ENCODE assay signal across 8 cellular contexts in genomic region chr5:14581333-14581890, GRCh38. TPM values are rescaled to one million over a fixed set of nuclear protein-coding genes. Genes with fewer than 3 reads are reported as not detected.
DNase-seq lines count a peak whose midpoint lies in the region; ATAC-seq and TF ChIP-seq lines count a peak whose summit lies in the region.

Gene OTULINL, plus strand, starts transcription at chr5:14581792. Its CDS starts 103 bp downstream, at chr5:14581895.

- peaks cover 4 to 31% (median 5%) of the 10 kb centered on the region in 3 donors for H3K4me1 ChIP-seq in esophagus squamous epithelium

- WGBS in esophagus squamous epithelium, 2 donors: 0% methylated on average over 1 to 2 of the region's 57 CpGs

- H3K4me3 ChIP-seq in esophagus squamous epithelium: peak within 1 kb of the TSS; percentile 55 to 87 (median 76)

- intact Hi-C loops in esophagus squamous epithelium (cut with DNase I): no loop called here

- peak; percentile 94 for DNase-seq in DMS 273 (lab: John Stamatoyannopoulos, UW; ENCODE audit: unreplicated experiment)
- peak; percentile 85 for DNase-seq in HuH-7 (ENCODE audit: low spot score)
- peak; percentile 94 for DNase-seq in activated T-cell treated with anti-CD3 and anti-CD28 coated beads, Interleukin-2, amount 50 U/mL, for 24 hours
- peak; percentile 22 for DNase-seq in esophagus squamous epithelium (lab: John Stamatoyannopoulos, UW)
- peak; percentile 74 for DNase-seq in naive B cell

- H3K27ac Mint-ChIP-seq in activated T-cell treated with anti-CD3 and anti-CD28 coated beads, Interleukin-2, amount 50 U/mL, for 24 hours: peak within 1 kb of the TSS; percentile 67
- peak within 1 kb of the TSS in 3 of 6 donors; percentile 32 to 79 (median 46) for H3K27ac Mint-ChIP-seq in naive B cell
- H3K27ac Mint-ChIP-seq in stimulated activated memory B cell treated with anti-CD40 and anti-IgM and Interleukin-4, amounts not matched to agents 10 μg/mL and 1 μg/mL and 100 μg/mL, for 72 hours: no peak within 1 kb of the TSS

- no peaks in the 10 kb centered on the region for H3K9me3 Mint-ChIP-seq in activated T-cell treated with anti-CD3 and anti-CD28 coated beads, Interleukin-2, amount 50 U/mL, for 24 hours
- H3K9me3 Mint-ChIP-seq in naive B cell: peaks cover 0 to 5% (median 0%) of the 10 kb centered on the region in 7 donors
- H3K9me3 Mint-ChIP-seq in stimulated activated memory B cell treated with anti-CD40 and anti-IgM and Interleukin-4, amounts not matched to agents 10 μg/mL and 1 μg/mL and 100 μg/mL, for 72 hours: no peaks in the 10 kb centered on the region

- H3K27ac ChIP-seq in esophagus squamous epithelium: peak within 1 kb of the TSS; percentile 70 to 87 (median 74)

- peaks cover 0 to 56% (median 0%) of the 10 kb centered on the region in 4 donors for H3K27me3 ChIP-seq in esophagus squamous epithelium

- no peaks in the 10 kb centered on the region for H3K36me3 Mint-ChIP-seq in activated T-cell treated with anti-CD3 and anti-CD28 coated beads, Interleukin-2, amount 50 U/mL, for 24 hours (ENCODE audit: low read depth)
- no peaks in the 10 kb centered on the region for H3K36me3 Mint-ChIP-seq in naive B cell
- no peaks in the 10 kb centered on the region for H3K36me3 Mint-ChIP-seq in stimulated activated memory B cell treated with anti-CD40 and anti-IgM and Interleukin-4, amounts not matched to agents 10 μg/mL and 1 μg/mL and 100 μg/mL, for 72 hours

- peak within 1 kb of the TSS; percentile 81 for H3K4me3 Mint-ChIP-seq in activated T-cell treated with anti-CD3 and anti-CD28 coated beads, Interleukin-2, amount 50 U/mL, for 24 hours
- H3K4me3 Mint-ChIP-seq in naive B cell: peak within 1 kb of the TSS; percentile 58 to 88 (median 82)
- H3K4me3 Mint-ChIP-seq in stimulated activated memory B cell treated with anti-CD40 and anti-IgM and Interleukin-4, amounts not matched to agents 10 μg/mL and 1 μg/mL and 100 μg/mL, for 72 hours: peak within 1 kb of the TSS; percentile 60

- H3K36me3 ChIP-seq in esophagus squamous epithelium: no peaks in the 10 kb centered on the region

- H3K27me3 Mint-ChIP-seq in activated T-cell treated with anti-CD3 and anti-CD28 coated beads, Interleukin-2, amount 50 U/mL, for 24 hours: peaks cover 7% of the 10 kb centered on the region
- peaks cover 23 to 63% (median 43%) of the 10 kb centered on the region in 3 donors for H3K27me3 Mint-ChIP-seq in naive B cell
- H3K27me3 Mint-ChIP-seq in stimulated activated memory B cell treated with anti-CD40 and anti-IgM and Interleukin-4, amounts not matched to agents 10 μg/mL and 1 μg/mL and 100 μg/mL, for 72 hours: peaks cover 53% of the 10 kb centered on the region

- peak in 2 of 4 donors; percentile 48 to 52 for TF ChIP-seq POLR2A in esophagus squamous epithelium (IDR thresholded peaks at IDR 0.05)

- TF ChIP-seq CTCF in esophagus squamous epithelium (IDR thresholded peaks at IDR 0.05): no peak

- peaks cover 31% of the 10 kb centered on the region for H3K4me1 Mint-ChIP-seq in activated T-cell treated with anti-CD3 and anti-CD28 coated beads, Interleukin-2, amount 50 U/mL, for 24 hours (ENCODE audit: low read depth)
- H3K4me1 Mint-ChIP-seq in naive B cell: peaks cover 7 to 15% (median 10%) of the 10 kb centered on the region in 3 donors
- no peaks in the 10 kb centered on the region for H3K4me1 Mint-ChIP-seq in stimulated activated memory B cell treated with anti-CD40 and anti-IgM and Interleukin-4, amounts not matched to agents 10 μg/mL and 1 μg/mL and 100 μg/mL, for 72 hours

- H3K9me3 ChIP-seq in esophagus squamous epithelium: no peaks in the 10 kb centered on the region

- ATAC-seq in GM21529 (IDR thresholded peaks at IDR 0.05; ENCODE audit: unreplicated experiment) (peak; percentile 98), naive B cell (ENCODE audit: low read depth in 2 of 2) (peak; percentile 86 to 88)
- peak; percentile 94 for ATAC-seq in stimulated activated memory B cell treated with anti-CD40 and anti-IgM and Interleukin-4, amounts not matched to agents 10 μg/mL and 1 μg/mL and 100 μg/mL, for 72 hours

TF ChIP-seq in PFSK-1, 5 proteins besides CTCF, POLR2A, EP300 and RAD21:
- TF ChIP-seq FOXP2 (optimal IDR thresholded peaks at IDR 0.05; ENCODE audit: borderline replicate concordance, extremely low read depth, extremely low read length, insufficient read depth) (peak; percentile 32), REST (IDR thresholded peaks at IDR 0.05; ENCODE audit: insufficient read depth in 1 of 2, low read depth in 2 of 2, low read length in 2 of 2) (no peak)

RNA-seq across cellular contexts. Expression of gene OTULINL, which starts in this region (rescaled TPM):
- 0.08 TPM for polyA plus RNA-seq in PFSK-1 (2012; ENCODE audit: insufficient read length, low read depth)
- 10 to 100 TPM in 1 of 4 donors, 1 to 10 TPM in 2, under 1 TPM in 1; 0.79 to 17.1 (median 4.5) TPM for total RNA-seq in esophagus squamous epithelium
- polyA plus RNA-seq in naive B cell (ENCODE audit: low read depth in 6 of 6): under 1 TPM; 0.06 to 0.85 (median 0.33) TPM

Comparison
In these comparisons a context has a peak if more than half of its experiments do, and no peak if none do; other contexts are left out.
1. Peak in every context shown above with its lines: DNase-seq, ATAC-seq, H3K4me3 ChIP-seq and H3K27ac ChIP-seq.
2. Peak in DNase-seq and ATAC-seq in naive B cell; RNA of the gene not detected or under 1 TPM.
3. DNase-seq: peak in every context shown above with its lines; median percentile 94 in DMS 273; 94 in activated T-cell treated with anti-CD3 and anti-CD28 coated beads, Interleukin-2, amount 50 U/mL, for 24 hours; 85 in HuH-7; 74 in naive B cell; 22 in esophagus squamous epithelium.